In genomic region chr10:125027889-125028288, GRCh38 we compare ENCODE assay signal across 13 cellular contexts.
DNase-seq lines count a peak whose midpoint lies in the region; ATAC-seq and TF ChIP-seq lines count a peak whose summit lies in the region.
"Had no signal": no experiment of that assay in that cellular context is flagged by ENCODE, and none has a peak within 500 bp of the region (broad histone marks: within the 10 kb centered on the region; RNA-seq: fewer than 3 reads in every experiment).

No MANE protein-coding gene starts in this region.

- no peak overlapping the region for H3K4me3 ChIP-seq in prostate gland

- DNase-seq in HFFc6 (no peak), astrocyte of the hippocampus (ENCODE audit: low read depth, low spot score) (peak; percentile 36), left cardiac atrium (no peak), prostate gland (ENCODE audit: low spot score) (no peak), NCI-H2227 treated with DMSO at 0.1 percent for 48 hours (lab: John Stamatoyannopoulos, UW) (no peak), COR-L47 (lab: John Stamatoyannopoulos, UW) (no peak), SK-N-DZ (ENCODE audit: low spot score) (no peak)
- DNase-seq: activated CD4-positive, alpha-beta T cell treated with anti-CD3 and anti-CD28 coated beads for 4 hours; effector memory CD8-positive, alpha-beta T cell; NCI-H1436; SHP77 treated with DMSO at 0.1 percent for 48 hours; T-helper 9 cell had no signal

- TF ChIP-seq CTCF in HFFc6 (IDR thresholded peaks at IDR 0.05), result no peak
- TF ChIP-seq CTCF in prostate gland (IDR thresholded peaks at IDR 0.05), result no peak

- peaks cover 28% of the 10 kb centered on the region for H3K4me1 ChIP-seq in prostate gland (replicated peaks)

- peaks cover 3% of the 10 kb centered on the region for H3K27me3 Mint-ChIP-seq in HFFc6 (ENCODE audit: insufficient read depth)

- intact Hi-C loops in left cardiac atrium (cut with DNase I) (no loop called here), prostate gland (cut with DNase I) (no loop called here)

- peak overlapping the region; percentile 65 for H3K4me3 Mint-ChIP-seq in HFFc6
- H3K4me3 Mint-ChIP-seq: effector memory CD8-positive, alpha-beta T cell had no signal

- peak overlapping the region; percentile 39 to 51 for H3K27ac ChIP-seq in prostate gland

- H3K36me3 Mint-ChIP-seq in HFFc6 (ENCODE audit: low read depth), result peaks cover 16% of the 10 kb centered on the region

- no peaks in the 10 kb centered on the region for H3K9me3 ChIP-seq in prostate gland

- H3K27ac Mint-ChIP-seq in HFFc6, result peak overlapping the region; percentile 86
- H3K27ac Mint-ChIP-seq: effector memory CD8-positive, alpha-beta T cell had no signal

- no peaks in the 10 kb centered on the region for H3K27me3 ChIP-seq in prostate gland (replicated peaks; ENCODE audit: insufficient read depth)

- H3K36me3 ChIP-seq in prostate gland, result no peaks in the 10 kb centered on the region

- no peak for TF ChIP-seq POLR2A in prostate gland (IDR thresholded peaks at IDR 0.05)

- WGBS in prostate gland, result 55% methylated on average over 8 of the region's 8 CpGs

- H3K9me3 Mint-ChIP-seq in HFFc6, result no peaks in the 10 kb centered on the region
- H3K9me3 Mint-ChIP-seq: effector memory CD8-positive, alpha-beta T cell had no signal

- ATAC-seq in left cardiac atrium, result peak; percentile 29 to 40
- no peak for ATAC-seq in HG03196 (IDR thresholded peaks at IDR 0.05; ENCODE audit: unreplicated experiment)
- ATAC-seq: effector memory CD8-positive, alpha-beta T cell had no signal

- peaks cover 66% of the 10 kb centered on the region for H3K4me1 Mint-ChIP-seq in HFFc6 (ENCODE audit: low read depth)
